Comparison of ENCODE assay signal across 8 cellular contexts in genomic region chr20:37178839-37179670, GRCh38. TPM values are rescaled to one million over a fixed set of nuclear protein-coding genes. Genes with fewer than 3 reads are reported as not detected.
DNase-seq lines count a peak whose midpoint lies in the region; TF ChIP-seq lines count a peak whose summit lies in the region.

Gene MROH8, minus strand, starts transcription at chr20:37179548.
Gene RPN2, plus strand, starts transcription at chr20:37179330. Its CDS starts 27 bp downstream, at chr20:37179357.

- peaks cover 21% of the 10 kb centered on the region for H3K36me3 Mint-ChIP-seq in nephron progenitor cell (ENCODE audit: low read depth)
- H3K36me3 Mint-ChIP-seq in stimulated activated naive CD8-positive, alpha-beta T cell treated with anti-CD3 and anti-CD28 coated beads, Interleukin-15, Interleukin-2, amounts not matched to agents 100 ng/mL and 50 ng/mL, for 24 hours (ENCODE audit: low read depth) = peaks cover 16% of the 10 kb centered on the region

- peaks cover 3% of the 10 kb centered on the region for H3K27me3 Mint-ChIP-seq in nephron progenitor cell (ENCODE audit: low read depth, poor library complexity)
- no peaks in the 10 kb centered on the region for H3K27me3 Mint-ChIP-seq in stimulated activated naive CD8-positive, alpha-beta T cell treated with anti-CD3 and anti-CD28 coated beads, Interleukin-15, Interleukin-2, amounts not matched to agents 100 ng/mL and 50 ng/mL, for 24 hours

- peak within 1 kb of the TSS; percentile 99 for H3K4me3 ChIP-seq in HAP-1
- H3K4me3 ChIP-seq in MG63 = peak within 1 kb of the TSS; percentile 83

- in situ Hi-C loops in G401 (cut with HindIII; ENCODE audit: low sequenced_read_pairs) (no loop called here), HAP-1 (cut with MboI; ENCODE audit: low sequenced_read_pairs) (no loop called here)

- DNase-seq in G401 (ENCODE audit: low spot score) (peak; percentile 99), HAP-1 (ENCODE audit: low spot score in 2 of 2) (peak; percentile 96 to 98), MG63 (peak; percentile 100), SHP77 (lab: John Stamatoyannopoulos, UW) (peak; percentile 90 to 93), activated gamma-delta T cell (lab: John Stamatoyannopoulos, UW) (peak; percentile 85), fibroblast of the conjunctiva (ENCODE audit: low read depth) (peak; percentile 96), nephron progenitor cell (peak; percentile 98)

- H3K4me3 Mint-ChIP-seq in nephron progenitor cell = peak within 1 kb of the TSS; percentile 93
- peak within 1 kb of the TSS; percentile 93 for H3K4me3 Mint-ChIP-seq in stimulated activated naive CD8-positive, alpha-beta T cell treated with anti-CD3 and anti-CD28 coated beads, Interleukin-15, Interleukin-2, amounts not matched to agents 100 ng/mL and 50 ng/mL, for 24 hours

- H3K9me3 ChIP-seq in HAP-1 (no peaks in the 10 kb centered on the region), MG63 (no peaks in the 10 kb centered on the region)

- H3K4me1 Mint-ChIP-seq in nephron progenitor cell = peaks cover 26% of the 10 kb centered on the region
- H3K4me1 Mint-ChIP-seq in stimulated activated naive CD8-positive, alpha-beta T cell treated with anti-CD3 and anti-CD28 coated beads, Interleukin-15, Interleukin-2, amounts not matched to agents 100 ng/mL and 50 ng/mL, for 24 hours (ENCODE audit: low read depth) = peaks cover 43% of the 10 kb centered on the region

- H3K9me3 Mint-ChIP-seq in nephron progenitor cell = no peaks in the 10 kb centered on the region
- no peaks in the 10 kb centered on the region for H3K9me3 Mint-ChIP-seq in stimulated activated naive CD8-positive, alpha-beta T cell treated with anti-CD3 and anti-CD28 coated beads, Interleukin-15, Interleukin-2, amounts not matched to agents 100 ng/mL and 50 ng/mL, for 24 hours

- H3K4me1 ChIP-seq in HAP-1 = peaks cover 11% of the 10 kb centered on the region

- no peaks in the 10 kb centered on the region for H3K27me3 ChIP-seq in HAP-1 (ENCODE audit: low read depth)
- H3K27me3 ChIP-seq in MG63 = no peaks in the 10 kb centered on the region

- peak within 1 kb of the TSS; percentile 99 for H3K27ac Mint-ChIP-seq in nephron progenitor cell
- H3K27ac Mint-ChIP-seq in stimulated activated naive CD8-positive, alpha-beta T cell treated with anti-CD3 and anti-CD28 coated beads, Interleukin-15, Interleukin-2, amounts not matched to agents 100 ng/mL and 50 ng/mL, for 24 hours = peak within 1 kb of the TSS; percentile 97

- no peak for TF ChIP-seq CTCF in nephron progenitor cell (IDR thresholded peaks at IDR 0.05)

- H3K36me3 ChIP-seq in HAP-1 (replicated peaks) = peaks cover 16% of the 10 kb centered on the region
- peaks cover 28% of the 10 kb centered on the region for H3K36me3 ChIP-seq in MG63

RNA-seq across cellular contexts. Expression of gene MROH8, which starts in this region (rescaled TPM):
- 0.07 and 1.8 TPM in 2 replicates for total RNA-seq in G401 (2014; rRNA removed; shearing (Covaris generic))
- 0.63 TPM in 1 of 2 replicates, not detected in the other for total RNA-seq in MG63 (2014; rRNA removed; shearing (Covaris generic); ENCODE audit: low replicate concordance)

RNA-seq across cellular contexts. Expression of gene RPN2, which starts in this region (rescaled TPM):
- total RNA-seq in G401 (2014; rRNA removed; shearing (Covaris generic)) = 216 and 273 TPM in 2 replicates
- 359 and 488 TPM in 2 replicates for total RNA-seq in MG63 (2014; rRNA removed; shearing (Covaris generic); ENCODE audit: low replicate concordance)

Comparison
In these comparisons a context has a peak if more than half of its experiments do, and no peak if none do; other contexts are left out.
1. Peak in every context shown above with its lines: DNase-seq and H3K4me3 ChIP-seq.